Comparison of ENCODE assay signal across 8 cellular contexts in the genomic region with DNA sequence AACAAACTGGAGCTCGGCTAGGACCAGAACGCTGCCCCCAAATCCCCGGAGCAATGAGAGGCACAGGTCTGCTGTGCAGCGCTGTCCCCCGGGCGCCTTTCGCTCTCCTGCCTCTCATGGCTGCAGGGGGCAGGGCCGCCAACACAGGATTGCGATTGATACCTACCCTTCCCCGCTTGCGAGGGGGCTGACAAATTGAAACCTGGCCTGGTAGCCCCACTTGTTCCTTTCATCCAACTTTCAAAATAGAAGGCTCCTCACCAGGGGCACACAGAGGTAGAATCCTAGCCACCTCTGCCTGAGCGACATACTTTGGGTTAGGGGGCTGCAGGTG. TPM values are rescaled to one million over a fixed set of nuclear protein-coding genes. Genes with fewer than 3 reads are reported as not detected.
DNase-seq lines count a peak whose midpoint lies in the region; ATAC-seq, FAIRE-seq and TF ChIP-seq lines count a peak whose summit lies in the region.

No MANE protein-coding gene starts in this region.

- H3K23ac ChIP-seq in neuronal stem cell (ENCODE audit: low read depth, low read length, poor library complexity): no peak overlapping the region

- H3K9me3 ChIP-seq in MG63 (no peaks in the 10 kb centered on the region), endothelial cell of umbilical vein (replicated peaks; ENCODE audit: control insufficient read depth, insufficient read depth, low read length) (no peaks in the 10 kb centered on the region), neuronal stem cell (replicated peaks in 1 of 2; ENCODE audit: control insufficient read depth in 2 of 2, insufficient read depth in 1 of 2, low read depth in 1 of 2, low read length in 2 of 2) (no peaks in the 10 kb centered on the region)

- intact Hi-C loops in endothelial cell of umbilical vein (cut with micrococcal nuclease): loop anchor here (1.0 kb wide), 1 partner anchor 36 kb away; the partner anchor contains the start of gene TBC1D10A

- no peaks in the 10 kb centered on the region for H3K79me2 ChIP-seq in endothelial cell of umbilical vein (ENCODE audit: control insufficient read depth, insufficient read depth, low read length)

- no peak overlapping the region for H2BK12ac ChIP-seq in neuronal stem cell (ENCODE audit: low read length)

- dilution Hi-C loops in endothelial cell of umbilical vein (cut with MboI; ENCODE audit: extremely low pct_ligation_motif_present, low sequenced_read_pairs): no loop called here

- H4K91ac ChIP-seq in neuronal stem cell (ENCODE audit: low read depth, low read length, poor library complexity): no peak overlapping the region

- H3K27ac ChIP-seq in endothelial cell of umbilical vein (ENCODE audit: insufficient read depth, low read depth, low read length) (peak overlapping the region; percentile 51), neuronal stem cell (replicated peaks; ENCODE audit: low read length) (no peak overlapping the region)

- H2BK15ac ChIP-seq in neuronal stem cell (ENCODE audit: low read length): no peak overlapping the region

- no peak for DNase-seq in activated CD4-positive, CD25-positive, alpha-beta regulatory T cell (lab: John Stamatoyannopoulos, UW)
- DNase-seq in MG63 (no peak), endothelial cell of umbilical vein (ENCODE audit: low read depth, low spot score) (no peak), neuronal stem cell (ENCODE audit: low spot score) (no peak), ACHN (no peak)
- DNase-seq in stimulated activated CD4-positive, alpha-beta T cell treated with anti-CD3 and anti-CD28 coated beads, Interleukin-4, amount 100 ng/mL, for 24 hours: no peak

- POLR2A ChIA-PET in endothelial cell of umbilical vein (lab: Charles Lee): interaction anchor here (1.1 to 1.8 kb wide), 4 partner anchors 12 to 81 kb away, joined by 3 to 7 read pairs (median 5); partner anchors contain the start of genes CCDC157 and SF3A1

- H2BK120ac ChIP-seq in neuronal stem cell (ENCODE audit: low read depth, low read length): no peak overlapping the region

- no peaks in the 10 kb centered on the region for H3K9me1 ChIP-seq in endothelial cell of umbilical vein (replicated peaks; ENCODE audit: control insufficient read depth, extremely low read depth, insufficient read depth, low read length)

- peak overlapping the region; percentile 14 for H2AFZ ChIP-seq in endothelial cell of umbilical vein (ENCODE audit: low read depth, low read length)
- peak overlapping the region; percentile 99 for H2AFZ ChIP-seq in neuronal stem cell (ENCODE audit: low read length)

- H2BK5ac ChIP-seq in neuronal stem cell (ENCODE audit: low read length): no peak overlapping the region

- no peak overlapping the region for H4K8ac ChIP-seq in neuronal stem cell (ENCODE audit: low read depth, low read length)

- no peak for TF ChIP-seq POLR2A in endothelial cell of umbilical vein (IDR thresholded peaks at IDR 0.05; ENCODE audit: low read depth, low read length)

- in situ Hi-C loops in ACHN (cut with HindIII; ENCODE audit: low pct_ligation_motif_present, low pct_unique_long_range_greater_than_20kb, low sequenced_read_pairs): no loop called here

- H3K18ac ChIP-seq in neuronal stem cell (ENCODE audit: low read length): peak overlapping the region; percentile 87

- BruUV-seq in endothelial cell of umbilical vein (replicated peaks; lab: Mats Ljungman, UMichigan): no TSS peak

- H3K79me1 ChIP-seq in neuronal stem cell (ENCODE audit: low read depth, low read length): no peaks in the 10 kb centered on the region

- no peak overlapping the region for H3K4ac ChIP-seq in neuronal stem cell (ENCODE audit: low read length)

- H3K4me1 ChIP-seq in endothelial cell of umbilical vein (ENCODE audit: control insufficient read depth, extremely low read depth, insufficient read depth, low read length) (peaks cover 28% of the 10 kb centered on the region), neuronal stem cell (ENCODE audit: control insufficient read depth in 2 of 2, insufficient read depth in 1 of 2, low read depth in 1 of 2, low read length in 2 of 2) (peaks cover 15 to 18% of the 10 kb centered on the region in 2 donors)

- no peaks in the 10 kb centered on the region for H4K20me1 ChIP-seq in endothelial cell of umbilical vein (replicated peaks; ENCODE audit: control insufficient read depth, extremely low read depth, insufficient read depth, low read length)

- H3K4me3 ChIP-seq in MG63 (peak overlapping the region; percentile 69), endothelial cell of umbilical vein (replicated peaks in 1 of 3; ENCODE audit: insufficient read depth in 1 of 3, low read depth in 1 of 3, low read length in 3 of 3) (peak overlapping the region in 1 of 3 experiments; percentile 7), neuronal stem cell (ENCODE audit: low read length in 2 of 2) (peak overlapping the region; percentile 63 to 75)

- no peak for TF ChIP-seq CTCF in endothelial cell of umbilical vein (IDR thresholded peaks at IDR 0.05; ENCODE audit: extremely low read depth in 1 of 2, insufficient read depth in 1 of 2, low read depth in 1 of 2, low read length in 2 of 2)

- CTCF ChIA-PET in endothelial cell of umbilical vein (lab: Charles Lee): interaction anchor here (0.6 to 4.4 kb wide), 9 partner anchors 9 to 101 kb away, joined by 3 to 164 read pairs (median 4); partner anchors contain the start of genes RNF215 and TBC1D10A

- no CpG with 5 or more reads among the region's 12 CpGs for WGBS in neuronal stem cell (ENCODE audit: extremely low coverage in 2 of 2, insufficient read length in 2 of 2, insufficient replicate concordance in 1 of 2), 2 donors

- ATAC-seq in activated CD4-positive, CD25-positive, alpha-beta regulatory T cell treated with anti-CD3 and anti-CD28 coated beads, Interleukin-2, amount 50 U/mL, for 24 hours: peak; percentile 10 to 21
- no peak for ATAC-seq in HG02759 (IDR thresholded peaks at IDR 0.05; ENCODE audit: unreplicated experiment)

- peak overlapping the region; percentile 37 for H3K4me2 ChIP-seq in endothelial cell of umbilical vein (ENCODE audit: insufficient read depth, low read length)
- H3K4me2 ChIP-seq in neuronal stem cell (ENCODE audit: insufficient read depth, low read length, poor library complexity, severe bottlenecking): peak overlapping the region; percentile 99

- H3K9ac ChIP-seq in endothelial cell of umbilical vein (replicated peaks; ENCODE audit: extremely low read depth, insufficient read depth, low read length) (peak overlapping the region; percentile 4), neuronal stem cell (ENCODE audit: low read depth, low read length, poor library complexity) (peak overlapping the region; percentile 61)

- no peak overlapping the region for H2AK5ac ChIP-seq in neuronal stem cell (ENCODE audit: low read depth, low read length)

- FAIRE-seq in endothelial cell of umbilical vein (lab: Jason Lieb, UNC): no peak

- H3K27me3 ChIP-seq in MG63: no peaks in the 10 kb centered on the region
- H3K27me3 ChIP-seq in endothelial cell of umbilical vein (ENCODE audit: control insufficient read depth in 2 of 2, insufficient read depth in 2 of 2, low read length in 2 of 2): no peaks in the 10 kb centered on the region
- peaks cover 0 to 6% (median 0%) of the 10 kb centered on the region in 3 experiments for H3K27me3 ChIP-seq in neuronal stem cell (ENCODE audit: control insufficient read depth in 3 of 3, insufficient read depth in 3 of 3, low read depth in 1 of 3, low read length in 3 of 3)

- H3K36me3 ChIP-seq in MG63 (no peaks in the 10 kb centered on the region; the same call in 1 of the 2 replicates), endothelial cell of umbilical vein (ENCODE audit: control insufficient read depth in 2 of 2, extremely low read depth in 1 of 2, insufficient read depth in 2 of 2, low read length in 2 of 2) (peaks cover 0 to 17% of the 10 kb centered on the region in 2 experiments), neuronal stem cell (replicated peaks in 1 of 2; ENCODE audit: control insufficient read depth in 2 of 2, insufficient read depth in 2 of 2, low read length in 2 of 2) (peaks cover 9 to 14% of the 10 kb centered on the region in 2 donors)

- no peak overlapping the region for H3K14ac ChIP-seq in neuronal stem cell (ENCODE audit: low read length)

RNA-seq across cellular contexts. Expression of gene CASTOR1, which starts 0.6 kb away (rescaled TPM):
- 2.3 and 4.1 TPM in 2 replicates for total RNA-seq in MG63 (2014; rRNA removed; shearing (Covaris generic); ENCODE audit: low replicate concordance)
- 7.2 and 8.1 TPM in 2 replicates for total RNA-seq in endothelial cell of umbilical vein
- 26.8 and 33.0 TPM in 2 replicates for polyA plus RNA-seq in endothelial cell of umbilical vein
- polyA plus RNA-seq in endothelial cell of umbilical vein (2011; cell fraction: cytosol; rRNA removed): 11.7 and 14.0 TPM in 2 replicates
- 16.7 and 23.9 TPM in 2 replicates for polyA plus RNA-seq in endothelial cell of umbilical vein (2011; cell fraction: nucleus; rRNA removed)
- polyA plus RNA-seq in endothelial cell of umbilical vein (2012): 7.7 and 11.1 TPM in 2 replicates
- 4.9 and 10.7 TPM in 2 replicates for polyA minus RNA-seq in endothelial cell of umbilical vein
- polyA minus RNA-seq in endothelial cell of umbilical vein (2011; cell fraction: cytosol; rRNA and poly(A)+ RNA removed): 1.7 TPM
- polyA minus RNA-seq in endothelial cell of umbilical vein (2011; cell fraction: nucleus; rRNA and poly(A)+ RNA removed): 6.8 and 7.1 TPM in 2 replicates
- polyA plus RNA-seq in neuronal stem cell (2013, experiment 1 of 2): 13.2 TPM
- 14.0 TPM for polyA plus RNA-seq in neuronal stem cell (2013, experiment 2 of 2)

RNA-seq across cellular contexts. Expression of gene OSM, which starts 23.3 kb away (rescaled TPM):
- not detected in 2 replicates for total RNA-seq in MG63 (2014; rRNA removed; shearing (Covaris generic); ENCODE audit: low replicate concordance)
- not detected in 2 replicates for total RNA-seq in endothelial cell of umbilical vein
- polyA plus RNA-seq in endothelial cell of umbilical vein: not detected in 2 replicates
- polyA plus RNA-seq in endothelial cell of umbilical vein (2011; cell fraction: cytosol; rRNA removed): not detected in 2 replicates
- 0.07 TPM in 1 of 2 replicates, not detected in the other for polyA plus RNA-seq in endothelial cell of umbilical vein (2011; cell fraction: nucleus; rRNA removed)
- not detected in 2 replicates for polyA plus RNA-seq in endothelial cell of umbilical vein (2012)
- not detected in 2 replicates for polyA minus RNA-seq in endothelial cell of umbilical vein
- polyA minus RNA-seq in endothelial cell of umbilical vein (2011; cell fraction: cytosol; rRNA and poly(A)+ RNA removed): not detected
- not detected in 2 replicates for polyA minus RNA-seq in endothelial cell of umbilical vein (2011; cell fraction: nucleus; rRNA and poly(A)+ RNA removed)
- polyA plus RNA-seq in neuronal stem cell (2013, experiment 1 of 2): 0.01 TPM
- 0.04 TPM for polyA plus RNA-seq in neuronal stem cell (2013, experiment 2 of 2)

RNA-seq across cellular contexts. Expression of gene TBC1D10A, which starts 36.8 kb away (rescaled TPM):
- total RNA-seq in MG63 (2014; rRNA removed; shearing (Covaris generic); ENCODE audit: low replicate concordance): 17.5 and 25.7 TPM in 2 replicates
- 10.0 and 11.3 TPM in 2 replicates for total RNA-seq in endothelial cell of umbilical vein
- polyA plus RNA-seq in endothelial cell of umbilical vein: 11.9 and 15.1 TPM in 2 replicates
- polyA plus RNA-seq in endothelial cell of umbilical vein (2011; cell fraction: cytosol; rRNA removed): 6.8 and 9.8 TPM in 2 replicates
- 19.1 and 25.4 TPM in 2 replicates for polyA plus RNA-seq in endothelial cell of umbilical vein (2011; cell fraction: nucleus; rRNA removed)
- 5.7 and 9.5 TPM in 2 replicates for polyA plus RNA-seq in endothelial cell of umbilical vein (2012)
- 10.0 and 14.8 TPM in 2 replicates for polyA minus RNA-seq in endothelial cell of umbilical vein
- polyA minus RNA-seq in endothelial cell of umbilical vein (2011; cell fraction: cytosol; rRNA and poly(A)+ RNA removed): 1.5 TPM
- polyA minus RNA-seq in endothelial cell of umbilical vein (2011; cell fraction: nucleus; rRNA and poly(A)+ RNA removed): 6.8 and 8.2 TPM in 2 replicates
- 4.9 TPM for polyA plus RNA-seq in neuronal stem cell (2013, experiment 1 of 2)
- 4.8 TPM for polyA plus RNA-seq in neuronal stem cell (2013, experiment 2 of 2)

RNA-seq across cellular contexts. Expression of gene LIF, which starts 43.4 kb away (rescaled TPM):
- total RNA-seq in MG63 (2014; rRNA removed; shearing (Covaris generic); ENCODE audit: low replicate concordance): 11.1 and 13.0 TPM in 2 replicates
- 0.27 and 0.35 TPM in 2 replicates for total RNA-seq in endothelial cell of umbilical vein
- 0.12 and 0.35 TPM in 2 replicates for polyA plus RNA-seq in endothelial cell of umbilical vein
- 0.06 and 0.16 TPM in 2 replicates for polyA plus RNA-seq in endothelial cell of umbilical vein (2011; cell fraction: cytosol; rRNA removed)
- polyA plus RNA-seq in endothelial cell of umbilical vein (2011; cell fraction: nucleus; rRNA removed): 0.66 and 1.1 TPM in 2 replicates
- polyA plus RNA-seq in endothelial cell of umbilical vein (2012): 0.56 and 0.87 TPM in 2 replicates
- 0.19 TPM in 1 of 2 replicates, not detected in the other for polyA minus RNA-seq in endothelial cell of umbilical vein
- polyA minus RNA-seq in endothelial cell of umbilical vein (2011; cell fraction: cytosol; rRNA and poly(A)+ RNA removed): 1.1 TPM
- 0.24 and 1.2 TPM in 2 replicates for polyA minus RNA-seq in endothelial cell of umbilical vein (2011; cell fraction: nucleus; rRNA and poly(A)+ RNA removed)
- polyA plus RNA-seq in neuronal stem cell (2013, experiment 1 of 2): 1.4 TPM
- polyA plus RNA-seq in neuronal stem cell (2013, experiment 2 of 2): 1.4 TPM
